In genomic region chr9:83754383-83754977, GRCh38 we compare ENCODE assay signal across 15 cellular contexts. TPM values are rescaled to one million over a fixed set of nuclear protein-coding genes. Genes with fewer than 3 reads are reported as not detected.
DNase-seq lines count a peak whose midpoint lies in the region; ATAC-seq, FAIRE-seq and TF ChIP-seq lines count a peak whose summit lies in the region.
"Had no signal": no experiment of that assay in that cellular context is flagged by ENCODE, and none has a peak within 500 bp of the region (broad histone marks: within the 10 kb centered on the region; RNA-seq: fewer than 3 reads in every experiment).

No MANE protein-coding gene starts in this region.

- no peak overlapping the region for H3K23ac ChIP-seq in mesenchymal stem cell (ENCODE audit: low read length in 2 of 2)

- H3K18ac ChIP-seq in mesenchymal stem cell (ENCODE audit: low read depth in 1 of 2, low read length in 2 of 2): no peak overlapping the region

- no TSS peak for BruUV-seq in GM12878 (replicated peaks; lab: Mats Ljungman, UMichigan)

- intact Hi-C loops in GM12878 (cut with micrococcal nuclease; ENCODE audit: unreplicated experiment): no loop called here

- H3K79me1 ChIP-seq in mesenchymal stem cell (replicated peaks; ENCODE audit: low read length, poor library complexity, severe bottlenecking): no peaks in the 10 kb centered on the region

- no peak for TF ChIP-seq RAD21 in GM12878 (IDR thresholded peaks at IDR 0.05; ENCODE audit: insufficient read depth, low read depth, low read length)

- no peak overlapping the region for H4K91ac ChIP-seq in mesenchymal stem cell (ENCODE audit: low read length)

- H3K14ac ChIP-seq in mesenchymal stem cell (ENCODE audit: low read length in 2 of 2): no peak overlapping the region

- TF ChIP-seq POLR2A in GM12878 (IDR thresholded peaks at IDR 0.05; ENCODE audit: low read depth, low read length): no peak

- no peak overlapping the region for H3K4ac ChIP-seq in mesenchymal stem cell (ENCODE audit: low read depth in 1 of 2, low read length in 2 of 2)

- no peak overlapping the region for H2BK5ac ChIP-seq in mesenchymal stem cell (ENCODE audit: low read depth, low read length, poor library complexity, severe bottlenecking)

- no peak overlapping the region for H2AK5ac ChIP-seq in mesenchymal stem cell (ENCODE audit: low read length, severe bottlenecking)

- H3K4me2 ChIP-seq in GM12878 (ENCODE audit: control insufficient read depth, insufficient read depth) (0 out of 2 replicates have a peak overlapping the region, but pooled peaks have one; percentile 20), mesenchymal stem cell (ENCODE audit: low read length, poor library complexity, severe bottlenecking) (no peak overlapping the region)

- H3K4me1 ChIP-seq in GM12878 (ENCODE audit: control insufficient read depth, insufficient read depth, low read length) (peaks cover 8% of the 10 kb centered on the region), mesenchymal stem cell (ENCODE audit: control insufficient read depth, insufficient read depth, low read depth, low read length) (no peaks in the 10 kb centered on the region)
- H3K4me1 ChIP-seq: colonic mucosa had no signal

- SMC1A ChIA-PET in GM12878 (lab: Charles Lee; ENCODE audit: uncharacterized antibody, unreplicated experiment): interaction anchor here (0.8 kb wide), 1 partner anchor 53 kb away, joined by 4 read pairs; no protein-coding TSS in a partner anchor

- no peaks in the 10 kb centered on the region; a peak in 1 of 4 replicates for H3K36me3 ChIP-seq in GM12878 (ENCODE audit: control insufficient read depth in 2 of 2, insufficient read depth in 2 of 2, low read length in 1 of 2)
- no peaks in the 10 kb centered on the region for H3K36me3 ChIP-seq in mesenchymal stem cell (ENCODE audit: control insufficient read depth in 1 of 2, insufficient read depth in 2 of 2, low read depth in 1 of 2, low read length in 2 of 2)
- H3K36me3 ChIP-seq: colonic mucosa had no signal

- ATAC-seq in GM19023 (IDR thresholded peaks at IDR 0.05; ENCODE audit: unreplicated experiment) (peak; percentile 49), GM21825 (IDR thresholded peaks at IDR 0.05; ENCODE audit: unreplicated experiment) (peak; percentile 89), HG03280 (IDR thresholded peaks at IDR 0.05; ENCODE audit: unreplicated experiment) (peak; percentile 58), GM12878 (peak; percentile 88), GM18520 (IDR thresholded peaks at IDR 0.05; ENCODE audit: unreplicated experiment) (no peak)
- ATAC-seq: activated CD8-positive, alpha-beta T cell treated with anti-CD3 and anti-CD28 coated beads, Interleukin-2, amount 10 ng/mL, durations not matched to agents 7 days and 5 days had no signal

- FAIRE-seq in GM12878 (lab: Jason Lieb, UNC): peak; percentile 52

- H3K27me3 ChIP-seq in GM12878 (replicated peaks in 1 of 2; ENCODE audit: control insufficient read depth in 2 of 2, insufficient read depth in 2 of 2, low read length in 1 of 2) (no peaks in the 10 kb centered on the region), mesenchymal stem cell (ENCODE audit: control insufficient read depth in 1 of 2, insufficient read depth in 1 of 2, low read length in 2 of 2) (no peaks in the 10 kb centered on the region)
- H3K27me3 ChIP-seq: colonic mucosa had no signal

- H3K27ac ChIP-seq in GM12878 (ENCODE audit: control insufficient read depth, insufficient read depth) (0 out of 2 replicates have a peak overlapping the region, but pooled peaks have one; percentile 11), mesenchymal stem cell (ENCODE audit: low read length, poor library complexity, severe bottlenecking) (no peak overlapping the region)
- H3K27ac ChIP-seq: colonic mucosa had no signal

- H3K9ac ChIP-seq in GM12878 (ENCODE audit: control insufficient read depth, insufficient read depth, low read length): no peak overlapping the region
- no peak overlapping the region for H3K9ac ChIP-seq in mesenchymal stem cell (ENCODE audit: low read length)

- peak; percentile 2 for DNase-seq in GM12878 (ENCODE audit: low read depth, low spot score)
- no peak for DNase-seq in mesenchymal stem cell
- no peak for DNase-seq in globus pallidus (ENCODE audit: low spot score)
- no peak for DNase-seq in activated CD8-positive, alpha-beta memory T cell treated with anti-CD3 and anti-CD28 coated beads for 24 hours
- DNase-seq: activated CD8-positive, alpha-beta T cell treated with anti-CD3 and anti-CD28 coated beads, Interleukin-2, amount 10 ng/mL, durations not matched to agents 7 days and 5 days; CD8-positive, alpha-beta memory T cell; colonic mucosa; foreskin fibroblast; kidney glomerular epithelial cell; NCI-H1105; T-helper 1 cell had no signal

- no peak overlapping the region for H2BK15ac ChIP-seq in mesenchymal stem cell (ENCODE audit: low read depth, poor library complexity, severe bottlenecking)

- no peak overlapping the region for H2BK12ac ChIP-seq in mesenchymal stem cell (ENCODE audit: low read length in 2 of 2)

- TF ChIP-seq CTCF in GM12878 (IDR thresholded peaks at IDR 0.05 in 2 of 3, conservative IDR thresholded peaks at IDR 0.05 in 1 of 3; ENCODE audit: control insufficient read depth in 2 of 3, extremely low read depth in 1 of 3, insufficient read depth in 1 of 3, low read depth in 3 of 3, low read length in 3 of 3): no peak

- H4K20me1 ChIP-seq in GM12878 (ENCODE audit: control insufficient read depth, insufficient read depth): no peaks in the 10 kb centered on the region

- no peak overlapping the region for H2AFZ ChIP-seq in GM12878 (ENCODE audit: control insufficient read depth, low read depth, low read length)
- no peak overlapping the region for H2AFZ ChIP-seq in mesenchymal stem cell (ENCODE audit: low read depth, low read length)

- in situ Hi-C loops in GM12878 (cut with MboI): no loop called here

- POLR2A ChIA-PET in GM12878 (lab: Charles Lee): no interaction called here

- H4K8ac ChIP-seq in mesenchymal stem cell (ENCODE audit: low read length): no peak overlapping the region

- no peak for TF ChIP-seq EP300 in GM12878 (IDR thresholded peaks at IDR 0.05; ENCODE audit: borderline replicate concordance in 1 of 2, control insufficient read depth in 1 of 2, low read depth in 2 of 2, low read length in 2 of 2)

- H3K9me3 ChIP-seq in GM12878 (replicated peaks; ENCODE audit: control insufficient read depth, insufficient read depth, low read length) (no peaks in the 10 kb centered on the region), mesenchymal stem cell (ENCODE audit: control insufficient read depth, low read length) (no peaks in the 10 kb centered on the region)
- H3K9me3 ChIP-seq: colonic mucosa had no signal

- CTCF ChIA-PET in GM12878 (lab: Yijun Ruan, JAX): no interaction called here

- H3K4me3 ChIP-seq in GM12878 (no peak overlapping the region), mesenchymal stem cell (ENCODE audit: insufficient read depth in 1 of 2, low read depth in 1 of 2, low read length in 2 of 2) (no peak overlapping the region)
- H3K4me3 ChIP-seq: colonic mucosa had no signal

- RAD21 ChIA-PET in GM12878 (lab: Charles Lee; ENCODE audit: unreplicated experiment): no interaction called here

- no peaks in the 10 kb centered on the region for H3K79me2 ChIP-seq in GM12878 (ENCODE audit: control insufficient read depth, insufficient read depth, low read length)

- no peak overlapping the region for H2BK120ac ChIP-seq in mesenchymal stem cell (ENCODE audit: low read depth, low read length)

TF ChIP-seq in GM12878, 131 proteins besides CTCF, POLR2A, EP300 and RAD21 (continues in another document):
- TF ChIP-seq NFIC (IDR thresholded peaks at IDR 0.05; ENCODE audit: low read depth, low read length): peak; percentile 54; the same call in 1 of the 2 replicates
- no peak for TF ChIP-seq BRCA1 (IDR thresholded peaks at IDR 0.05; ENCODE audit: low read depth, low read length)
- TF ChIP-seq SPI1 (IDR thresholded peaks at IDR 0.05; ENCODE audit: borderline replicate concordance, insufficient read depth, low read depth, low read length): peak; percentile 95
- TF ChIP-seq SUZ12 (IDR thresholded peaks at IDR 0.05; ENCODE audit: unreplicated experiment): no peak
- TF ChIP-seq IRF4 (IDR thresholded peaks at IDR 0.05; ENCODE audit: low read depth, low read length): 0 out of 2 replicates have a peak, but pooled peaks have one; percentile 58
- no peak for TF ChIP-seq ZNF274 (IDR thresholded peaks at IDR 0.05; ENCODE audit: insufficient read depth, insufficient read length)

RNA-seq across cellular contexts. Expression of gene UBQLN1, which starts 46.7 kb away (rescaled TPM):
- total RNA-seq in GM12878 (2013; cell fraction: nucleolus; rRNA removed): 183 and 192 TPM in 2 replicates
- 66.3 and 66.5 TPM in 2 replicates for total RNA-seq in GM12878 (2014; rRNA removed)
- 44.5 and 47.0 TPM in 2 replicates for total RNA-seq in GM12878 (2014; rRNA removed; fragmentation: Illumina TruSeq; extraction: Trizol)
- 65.4 and 71.6 TPM in 2 replicates for total RNA-seq in GM12878 (2021)
- polyA plus RNA-seq in GM12878 (2011; ENCODE audit: low read depth): 23.6 TPM
- 115 and 118 TPM in 2 replicates for polyA plus RNA-seq in GM12878 (2011; rRNA removed)
- polyA plus RNA-seq in GM12878 (2011; cell fraction: cytosol; rRNA removed): 68.7 and 77.7 TPM in 2 replicates
- 56.0 and 66.1 TPM in 2 replicates for polyA plus RNA-seq in GM12878 (2011; cell fraction: nucleus; rRNA removed)
- polyA plus RNA-seq in GM12878 (2012): 36.6 and 47.0 TPM in 2 replicates
- 65.9 and 72.9 TPM in 2 replicates for polyA plus RNA-seq in GM12878 (2014; fragmentation: Illumina TruSeq; extraction: Trizol)
- polyA plus RNA-seq in GM12878 (2014; fragmentation: Nextera tagmentation; extraction: Ambion mirVana): 10 to 100 TPM; 12.4 to 15.0 TPM
- polyA plus RNA-seq in GM12878 (2014; rRNA removed): 62.0 and 74.7 TPM in 2 replicates
- 10 to 100 TPM; 76.2 to 81.2 TPM for polyA plus RNA-seq in GM12878 (2016; fragmentation: Nextera tagmentation; extraction: Ambion mirVana)
- polyA minus RNA-seq in GM12878 (2011; rRNA and poly(A)+ RNA removed): 129 and 178 TPM in 2 replicates
- 64.0 and 77.6 TPM in 2 replicates for polyA minus RNA-seq in GM12878 (2011; cell fraction: cytosol; rRNA and poly(A)+ RNA removed)
- 83.1 and 123 TPM in 2 replicates for polyA minus RNA-seq in GM12878 (2011; cell fraction: nucleus; rRNA and poly(A)+ RNA removed)
- 62.4 TPM for polyA plus RNA-seq in mesenchymal stem cell (2013, experiment 1 of 2)
- polyA plus RNA-seq in mesenchymal stem cell (2013, experiment 2 of 2): 64.0 TPM
